ENCODE assay signal across 17 cellular contexts in the genomic region with DNA sequence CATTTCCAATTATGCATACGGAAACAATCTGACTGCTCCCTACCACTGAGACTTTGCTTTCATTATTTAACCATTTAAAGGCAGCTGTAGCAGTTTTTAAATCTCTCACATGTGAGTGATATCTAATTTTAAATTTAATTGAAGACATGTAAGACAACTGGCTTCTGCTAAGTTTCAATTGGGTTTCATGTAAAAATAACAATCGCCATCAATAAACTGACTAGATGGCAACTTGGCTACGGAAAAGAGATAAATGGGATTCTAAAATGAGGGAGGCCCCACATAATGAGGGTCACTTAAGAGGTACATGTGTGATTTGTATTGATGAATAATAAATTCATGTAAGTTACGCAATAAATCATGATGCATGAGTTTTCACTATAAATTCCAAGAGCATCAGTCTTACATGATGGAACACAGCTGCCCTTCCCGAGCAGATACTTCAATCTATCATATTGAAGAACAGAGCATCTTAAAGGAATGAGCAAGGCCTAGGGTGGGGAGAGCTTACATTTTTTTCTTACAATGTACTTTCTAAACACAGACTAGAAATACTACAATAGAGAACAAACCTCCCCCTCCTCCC.
"Had no signal": no experiment of that assay in that cellular context is flagged by ENCODE, and none has a peak within 500 bp of the region (broad histone marks: within the 10 kb centered on the region; RNA-seq: fewer than 3 reads in every experiment).

No MANE protein-coding gene starts in this region.

- H3K4me3 ChIP-seq: thoracic aorta had no signal

- H3K9me3 ChIP-seq: thoracic aorta had no signal

- ATAC-seq: activated T-cell treated with anti-CD3 and anti-CD28 coated beads, Interleukin-2, amount 50 U/mL, for 72 hours; sciatic nerve had no signal

- H3K4me3 Mint-ChIP-seq: activated CD4-positive, alpha-beta T cell treated with anti-CD3 and anti-CD28 coated beads, Interleukin-2, amount 10 ng/mL, durations not matched to agents 24 days and 14 days; activated naive CD8-positive, alpha-beta T cell treated with anti-CD3 and anti-CD28 coated beads for 36 hours; activated T-cell treated with anti-CD3 and anti-CD28 coated beads, Interleukin-2, amount 50 U/mL, for 72 hours; immature natural killer cell; neural crest cell; T-helper 2 cell treated with Interferon-gamma antibody and Interleukin-4, amounts not matched to agents 5 μg/mL and 100 μg/mL, for 36 hours had no signal

- DNase-seq: activated CD4-positive, alpha-beta T cell treated with anti-CD3 and anti-CD28 coated beads, Interleukin-2, amount 10 ng/mL, durations not matched to agents 24 days and 14 days; activated CD4-positive, CD25-positive, alpha-beta regulatory T cell; activated CD8-positive, alpha-beta memory T cell treated with anti-CD3 and anti-CD28 coated beads, Interleukin-2, amount 50 U/mL, for 48 hours; activated gamma-delta T cell treated with Interleukin-2 at 50 U/mL for 16 hours; activated naive CD8-positive, alpha-beta T cell treated with anti-CD3 and anti-CD28 coated beads for 36 hours; activated T-cell treated with anti-CD3 and anti-CD28 coated beads, Interleukin-2, amount 50 U/mL, for 72 hours; anterior cingulate cortex; erythroblast; foreskin melanocyte; immature natural killer cell; midbrain; stimulated activated CD4-positive, alpha-beta T cell treated with anti-CD3 and anti-CD28 coated beads, Interleukin-2, amount 100 ng/mL, for 24 hours; SW 1271 had no signal

- H3K4me1 Mint-ChIP-seq: activated CD4-positive, alpha-beta T cell treated with anti-CD3 and anti-CD28 coated beads, Interleukin-2, amount 10 ng/mL, durations not matched to agents 24 days and 14 days; activated naive CD8-positive, alpha-beta T cell treated with anti-CD3 and anti-CD28 coated beads for 36 hours; immature natural killer cell; neural crest cell had no signal

- H3K27me3 Mint-ChIP-seq: activated CD4-positive, alpha-beta T cell treated with anti-CD3 and anti-CD28 coated beads, Interleukin-2, amount 10 ng/mL, durations not matched to agents 24 days and 14 days; activated naive CD8-positive, alpha-beta T cell treated with anti-CD3 and anti-CD28 coated beads for 36 hours had no signal

- H3K36me3 Mint-ChIP-seq: activated naive CD8-positive, alpha-beta T cell treated with anti-CD3 and anti-CD28 coated beads for 36 hours; immature natural killer cell had no signal

- H3K9me3 Mint-ChIP-seq: activated CD4-positive, alpha-beta T cell treated with anti-CD3 and anti-CD28 coated beads, Interleukin-2, amount 10 ng/mL, durations not matched to agents 24 days and 14 days; neural crest cell; T-helper 2 cell treated with Interferon-gamma antibody and Interleukin-4, amounts not matched to agents 5 μg/mL and 100 μg/mL, for 36 hours had no signal

- H3K36me3 ChIP-seq: thoracic aorta had no signal

- H3K27ac Mint-ChIP-seq: activated CD4-positive, alpha-beta T cell treated with anti-CD3 and anti-CD28 coated beads, Interleukin-2, amount 10 ng/mL, durations not matched to agents 24 days and 14 days; activated naive CD8-positive, alpha-beta T cell treated with anti-CD3 and anti-CD28 coated beads for 36 hours; activated T-cell treated with anti-CD3 and anti-CD28 coated beads, Interleukin-2, amount 50 U/mL, for 72 hours; immature natural killer cell; T-helper 2 cell treated with Interferon-gamma antibody and Interleukin-4, amounts not matched to agents 5 μg/mL and 100 μg/mL, for 36 hours had no signal

- H3K27ac ChIP-seq: thoracic aorta had no signal
